In genomic region chr12:110109037-110109836, GRCh38 we compare ENCODE assay signal across 8 cellular contexts. TPM values are rescaled to one million over a fixed set of nuclear protein-coding genes. Genes with fewer than 3 reads are reported as not detected.
DNase-seq lines count a peak whose midpoint lies in the region; ATAC-seq, FAIRE-seq and TF ChIP-seq lines count a peak whose summit lies in the region.

No MANE protein-coding gene starts in this region.

- H3K9me3 ChIP-seq in SJSA1 (replicated peaks) (no peaks in the 10 kb centered on the region), pancreas (no peaks in the 10 kb centered on the region)

- DNase-seq in DMS79 treated with DMSO at 0.1 percent for 48 hours (lab: John Stamatoyannopoulos, UW) = peak; percentile 11
- DNase-seq in SJSA1 (ENCODE audit: low read depth in 1 of 2, low spot score in 2 of 2) = peak; percentile 76
- peak; percentile 31 to 45 for DNase-seq in foreskin keratinocyte
- peak in 4 of 6 donors; percentile 41 to 63 (median 52) for DNase-seq in pancreas
- DNase-seq in natural killer cell = no peak
- no peak for DNase-seq in occipital lobe (lab: John Stamatoyannopoulos, UW)
- DNase-seq in activated CD8-positive, alpha-beta memory T cell treated with anti-CD3 and anti-CD28 coated beads, Interleukin-2, amount 50 U/mL, for 48 hours = no peak

- H3K27ac ChIP-seq in SJSA1 (peak overlapping the region; percentile 16; the same call in 1 of the 2 replicates), foreskin keratinocyte (no peak overlapping the region), pancreas (peak overlapping the region in 2 of 4 donors; percentile 47 to 55)

- H3K36me3 Mint-ChIP-seq in natural killer cell = no peaks in the 10 kb centered on the region

- WGBS in pancreas, 2 donors = 10 to 13% methylated on average over 13 of the region's 13 CpGs

- no peaks in the 10 kb centered on the region for H3K4me1 Mint-ChIP-seq in natural killer cell

- H3K4me3 ChIP-seq in SJSA1 (no peak overlapping the region), pancreas (no peak overlapping the region)

- H3K4me1 ChIP-seq in SJSA1 (replicated peaks) (peaks cover 29% of the 10 kb centered on the region), foreskin keratinocyte (peaks cover 6% of the 10 kb centered on the region), pancreas (peaks cover 0 to 16% (median 10%) of the 10 kb centered on the region in 3 donors)

- no peaks in the 10 kb centered on the region for H3K27me3 ChIP-seq in SJSA1 (replicated peaks)
- no peaks in the 10 kb centered on the region for H3K27me3 ChIP-seq in foreskin keratinocyte
- no peaks in the 10 kb centered on the region for H3K27me3 ChIP-seq in pancreas

- intact Hi-C loops in pancreas (cut with DNase I) (loop anchor here in 1 of 3 donors (10.0 kb wide), 1 partner anchor 316 kb away; no protein-coding TSS in a partner anchor), natural killer cell (cut with micrococcal nuclease) (no loop called here)

- H3K27ac Mint-ChIP-seq in natural killer cell = no peak overlapping the region

- FAIRE-seq in pancreas (lab: Jason Lieb, UNC) = no peak

- peaks cover 5 to 7% of the 10 kb centered on the region in 2 donors for H3K27me3 Mint-ChIP-seq in natural killer cell (ENCODE audit: low read depth in 2 of 2)

- no peak for TF ChIP-seq CTCF in foreskin keratinocyte (conservative IDR thresholded peaks at IDR 0.05)
- no peak for TF ChIP-seq CTCF in pancreas (IDR thresholded peaks at IDR 0.05)
- TF ChIP-seq CTCF in natural killer cell (IDR thresholded peaks at IDR 0.05) = no peak

- H3K36me3 ChIP-seq in SJSA1 (no peaks in the 10 kb centered on the region), pancreas (no peaks in the 10 kb centered on the region)

- no peak overlapping the region for H3K4me3 Mint-ChIP-seq in natural killer cell

- no peaks in the 10 kb centered on the region for H3K9me3 Mint-ChIP-seq in natural killer cell

- no peak for ATAC-seq in foreskin keratinocyte
- peak; percentile 59 to 80 (median 78) for ATAC-seq in pancreas
- ATAC-seq in HG02571 (IDR thresholded peaks at IDR 0.05; ENCODE audit: unreplicated experiment) = no peak
- no peak for ATAC-seq in natural killer cell

RNA-seq across cellular contexts. Expression of gene IFT81, which starts 14.9 kb away (rescaled TPM):
- total RNA-seq in SJSA1 (2014; rRNA removed; shearing (Covaris generic)) = 9.8 and 10.6 TPM in 2 replicates
- total RNA-seq in foreskin keratinocyte (9.8 TPM in 2 replicates), pancreas (1 to 10 TPM; 2.1 to 5.9 (median 3.4) TPM), natural killer cell (1 to 10 TPM in 1 of 3 donors, under 1 TPM in 2; 0.61 to 1.4 (median 0.80) TPM), occipital lobe (90.6 TPM)
- polyA plus RNA-seq in foreskin keratinocyte (4.3 and 4.6 TPM in 2 replicates), pancreas (1 to 10 TPM; 2.5 to 7.2 TPM)

Comparison
In these comparisons a context has a peak if more than half of its experiments do, and no peak if none do; other contexts are left out.
1. DNase-seq: peak in DMS79 treated with DMSO at 0.1 percent for 48 hours (single experiment), SJSA1 (2 of 2), foreskin keratinocyte (2 of 2) and pancreas (4 of 6); none in natural killer cell (single experiment), occipital lobe (single experiment) and activated CD8-positive, alpha-beta memory T cell treated with anti-CD3 and anti-CD28 coated beads, Interleukin-2, amount 50 U/mL, for 48 hours (single experiment).
2. ATAC-seq: peak in pancreas (4 of 4); none in foreskin keratinocyte (single experiment), HG02571 (single experiment) and natural killer cell (0 of 3).